18 cellular contexts compared by ENCODE assay signal in genomic region chr20:50508171-50508761, GRCh38. TPM values are rescaled to one million over a fixed set of nuclear protein-coding genes. Genes with fewer than 3 reads are reported as not detected.
DNase-seq lines count a peak whose midpoint lies in the region; ATAC-seq, FAIRE-seq and TF ChIP-seq lines count a peak whose summit lies in the region.
"Had no signal": no experiment of that assay in that cellular context is flagged by ENCODE, and none has a peak within 500 bp of the region (broad histone marks: within the 10 kb centered on the region; RNA-seq: fewer than 3 reads in every experiment).

No MANE protein-coding gene starts in this region.

- TF ChIP-seq EP300 in K562 (IDR thresholded peaks at IDR 0.05; ENCODE audit: low read length), result no peak

- no peak overlapping the region for H3K4me2 ChIP-seq in K562 (ENCODE audit: insufficient read depth, low read length)
- H3K4me2 ChIP-seq: PC-9 had no signal

- no TSS peak for BruUV-seq in K562 (replicated peaks; lab: Mats Ljungman, UMichigan)

- no peaks in the 10 kb centered on the region for H3K36me3 ChIP-seq in CD4-positive, CD25-positive, alpha-beta regulatory T cell (ENCODE audit: control insufficient read depth, insufficient read depth, low read length)
- H3K36me3 ChIP-seq in K562 (ENCODE audit: control insufficient read depth, insufficient read depth, low read length) (no peaks in the 10 kb centered on the region), adrenal gland (replicated peaks in 1 of 2) (no peaks in the 10 kb centered on the region), left ventricle myocardium inferior (no peaks in the 10 kb centered on the region), kidney (ENCODE audit: control insufficient read depth in 1 of 2, insufficient read depth in 2 of 2, low read length in 2 of 2) (no peaks in the 10 kb centered on the region)
- H3K36me3 ChIP-seq: ascending aorta, transverse colon had no signal

- intact Hi-C loops in K562 (cut with micrococcal nuclease), result no loop called here
- intact Hi-C loops in adrenal gland (cut with DNase I), result no loop called here
- intact Hi-C loops in left ventricle myocardium inferior (cut with micrococcal nuclease), result loop anchor here (10.0 kb wide), 1 partner anchor 67 kb away; no protein-coding TSS in a partner anchor
- intact Hi-C loops in kidney (cut with DNase I), result no loop called here

- FAIRE-seq in K562 (lab: Jason Lieb, UNC) (no peak), kidney (lab: Jason Lieb, UNC) (no peak)

- H3K9me1 ChIP-seq in K562 (ENCODE audit: control insufficient read depth, insufficient read depth, low read length), result no peaks in the 10 kb centered on the region

- no peak overlapping the region for H2AFZ ChIP-seq in K562 (ENCODE audit: low read depth, low read length)
- H2AFZ ChIP-seq: PC-9 had no signal

- 80% methylated on average over 9 of the region's 9 CpGs for WGBS in K562 (ENCODE audit: insufficient coverage, low coverage, missing lambda C conversion rate)
- WGBS in adrenal gland, 4 donors, result 84 to 88% (median 85%) methylated on average over 9 of the region's 9 CpGs

- CTCF ChIA-PET in K562 (lab: Yijun Ruan, JAX; ENCODE audit: low intra/inter-chr PET ratio), result no interaction called here

- peaks cover 10% of the 10 kb centered on the region for H4K20me1 ChIP-seq in K562 (replicated peaks; ENCODE audit: control insufficient read depth, insufficient read depth, low read length)

- peak overlapping the region in 3 of 4 donors; percentile 61 to 68 (median 67) for H3K4me3 Mint-ChIP-seq in CD4-positive, CD25-positive, alpha-beta regulatory T cell
- H3K4me3 Mint-ChIP-seq in HFFc6 (no peak overlapping the region), nephron (peak overlapping the region; percentile 40 to 73 (median 68))

- TF ChIP-seq POLR2A in K562 (conservative IDR thresholded peaks at IDR 0.05) (no peak), adrenal gland (IDR thresholded peaks at IDR 0.05) (no peak)

- POLR2A ChIA-PET in K562 (lab: Yijun Ruan, JAX), result no interaction called here

- no peak for ATAC-seq in CD4-positive, CD25-positive, alpha-beta regulatory T cell (ENCODE audit: low read depth in 2 of 2)
- ATAC-seq in K562, result no peak

- no peak overlapping the region for H3K27ac ChIP-seq in CD4-positive, CD25-positive, alpha-beta regulatory T cell (ENCODE audit: insufficient read depth, low read length, poor library complexity, severe bottlenecking)
- H3K27ac ChIP-seq in K562 (ENCODE audit: extremely low read depth, low read depth, low read length) (no peak overlapping the region), adrenal gland (no peak overlapping the region), left ventricle myocardium inferior (replicated peaks) (no peak overlapping the region), kidney (ENCODE audit: low read depth in 2 of 2, low read length in 2 of 2) (no peak overlapping the region)
- H3K27ac ChIP-seq: ascending aorta, PC-9, transverse colon had no signal

- peaks cover 14 to 31% (median 20%) of the 10 kb centered on the region in 4 donors for H3K4me1 Mint-ChIP-seq in CD4-positive, CD25-positive, alpha-beta regulatory T cell
- H3K4me1 Mint-ChIP-seq in HFFc6 (ENCODE audit: low read depth), result peaks cover 51% of the 10 kb centered on the region
- peaks cover 41% of the 10 kb centered on the region for H3K4me1 Mint-ChIP-seq in nephron

- H3K9me3 Mint-ChIP-seq in CD4-positive, CD25-positive, alpha-beta regulatory T cell, result no peaks in the 10 kb centered on the region
- H3K9me3 Mint-ChIP-seq in HFFc6 (no peaks in the 10 kb centered on the region), nephron (no peaks in the 10 kb centered on the region)

- H3K4me3 ChIP-seq in CD4-positive, CD25-positive, alpha-beta regulatory T cell (ENCODE audit: low read depth, low read length), result no peak overlapping the region
- H3K4me3 ChIP-seq in K562 (no peak overlapping the region), adrenal gland (no peak overlapping the region), left ventricle myocardium inferior (no peak overlapping the region), kidney (ENCODE audit: low read length in 2 of 2) (no peak overlapping the region)
- H3K4me3 ChIP-seq: ascending aorta, PC-9, transverse colon had no signal

- H3K9ac ChIP-seq in K562 (ENCODE audit: insufficient read depth in 1 of 2, low read depth in 2 of 2, low read length in 2 of 2) (no peak overlapping the region; a peak in 1 of 4 replicates), kidney (ENCODE audit: low read length in 2 of 2) (no peak overlapping the region)

- H3K36me3 Mint-ChIP-seq in CD4-positive, CD25-positive, alpha-beta regulatory T cell, result peaks cover 5% of the 10 kb centered on the region
- no peaks in the 10 kb centered on the region for H3K36me3 Mint-ChIP-seq in HFFc6 (ENCODE audit: low read depth)
- H3K36me3 Mint-ChIP-seq in nephron (ENCODE audit: low read depth), result no peaks in the 10 kb centered on the region

- no peak for DNase-seq in CD4-positive, CD25-positive, alpha-beta regulatory T cell
- no peak for DNase-seq in HFFc6
- no peak for DNase-seq in K562 (ENCODE audit: extremely low read depth in 1 of 4, low spot score in 3 of 4)
- no peak for DNase-seq in adrenal gland
- DNase-seq in stimulated activated CD4-positive, alpha-beta T cell treated with anti-CD3 and anti-CD28 coated beads, Interleukin-2, amount 100 ng/mL, for 48 hours, result no peak
- no peak for DNase-seq in left ventricle myocardium inferior
- DNase-seq in kidney, result no peak
- DNase-seq: activated CD4-positive, alpha-beta T cell treated with anti-CD3 and anti-CD28 coated beads for 1 hour; CD4-positive, alpha-beta memory T cell; GDM1; Karpas-422; NCI-H1694; NCI-H524; PC-9; stimulated activated CD4-positive, alpha-beta T cell treated with anti-CD3 and anti-CD28 coated beads, Interleukin-4, amount 100 ng/mL, for 1 hour; transverse colon had no signal

- no peak for TF ChIP-seq CTCF in HFFc6 (IDR thresholded peaks at IDR 0.05)
- no peak for TF ChIP-seq CTCF in K562 (IDR thresholded peaks at IDR 0.05 in 2 of 3, conservative IDR thresholded peaks at IDR 0.05 in 1 of 3; ENCODE audit: insufficient read depth in 2 of 3, low read depth in 1 of 3, low read length in 3 of 3)
- TF ChIP-seq CTCF in nephron (IDR thresholded peaks at IDR 0.05; ENCODE audit: unreplicated experiment in 3 of 3), result no peak
- no peak for TF ChIP-seq CTCF in adrenal gland (IDR thresholded peaks at IDR 0.05)
- TF ChIP-seq CTCF in left ventricle myocardium inferior (IDR thresholded peaks at IDR 0.05; ENCODE audit: borderline replicate concordance), result no peak
- TF ChIP-seq CTCF in kidney (IDR thresholded peaks at IDR 0.05; ENCODE audit: borderline replicate concordance, extremely low read depth, insufficient read depth), result no peak

- peaks cover 32% of the 10 kb centered on the region for H3K4me1 ChIP-seq in CD4-positive, CD25-positive, alpha-beta regulatory T cell (ENCODE audit: control insufficient read depth, insufficient read depth, low read length, poor library complexity, severe bottlenecking)
- H3K4me1 ChIP-seq in K562 (replicated peaks in 1 of 2; ENCODE audit: control insufficient read depth in 2 of 2, insufficient read depth in 2 of 2, low read length in 2 of 2), result peaks cover 18 to 24% of the 10 kb centered on the region in 2 experiments; a peak in 4 of 5 replicates
- peaks cover 28 to 41% of the 10 kb centered on the region in 2 donors for H3K4me1 ChIP-seq in adrenal gland (replicated peaks in 1 of 2)
- H3K4me1 ChIP-seq in left ventricle myocardium inferior, result peaks cover 50% of the 10 kb centered on the region
- H3K4me1 ChIP-seq in kidney (ENCODE audit: control insufficient read depth in 1 of 2, insufficient read depth in 1 of 2, low read depth in 1 of 2, low read length in 2 of 2), result peaks cover 13% of the 10 kb centered on the region in 2 donors

- no peaks in the 10 kb centered on the region for H3K9me3 ChIP-seq in CD4-positive, CD25-positive, alpha-beta regulatory T cell (ENCODE audit: control insufficient read depth in 2 of 2, low read length in 2 of 2)
- H3K9me3 ChIP-seq in K562 (replicated peaks; ENCODE audit: control insufficient read depth, insufficient read depth, low read depth, low read length) (no peaks in the 10 kb centered on the region; the same call in 1 of the 2 replicates), adrenal gland (replicated peaks in 1 of 3) (no peaks in the 10 kb centered on the region), left ventricle myocardium inferior (replicated peaks) (no peaks in the 10 kb centered on the region), kidney (ENCODE audit: control insufficient read depth in 1 of 2, low read length in 2 of 2) (no peaks in the 10 kb centered on the region)
- H3K9me3 ChIP-seq: ascending aorta, transverse colon had no signal

- H3K27me3 Mint-ChIP-seq in CD4-positive, CD25-positive, alpha-beta regulatory T cell, result no peaks in the 10 kb centered on the region
- H3K27me3 Mint-ChIP-seq in HFFc6 (ENCODE audit: insufficient read depth) (no peaks in the 10 kb centered on the region; the same call in none of the 2 replicates), nephron (ENCODE audit: low read depth) (no peaks in the 10 kb centered on the region)
- H3K27me3 Mint-ChIP-seq: CD4-positive, alpha-beta memory T cell had no signal

- H3K27me3 ChIP-seq in CD4-positive, CD25-positive, alpha-beta regulatory T cell (ENCODE audit: control insufficient read depth, insufficient read depth, low read length), result no peaks in the 10 kb centered on the region
- H3K27me3 ChIP-seq in K562 (ENCODE audit: control insufficient read depth in 2 of 2, insufficient read depth in 2 of 2, low read length in 2 of 2) (no peaks in the 10 kb centered on the region), adrenal gland (no peaks in the 10 kb centered on the region), left ventricle myocardium inferior (ENCODE audit: low read depth) (no peaks in the 10 kb centered on the region)
- H3K27me3 ChIP-seq: ascending aorta, transverse colon had no signal

- peak overlapping the region in 1 of 3 donors; percentile 44 for H3K27ac Mint-ChIP-seq in CD4-positive, CD25-positive, alpha-beta regulatory T cell
- H3K27ac Mint-ChIP-seq in HFFc6 (peak overlapping the region; percentile 66; the same call in 1 of the 2 replicates), nephron (peak overlapping the region in 2 of 3 experiments; percentile 4 to 43)

- no peak for TF ChIP-seq RAD21 in K562 (CRISPR knock-in tag; conservative IDR thresholded peaks at IDR 0.05 in 1 of 2, IDR thresholded peaks at IDR 0.05 in 1 of 2)

- in situ Hi-C loops in K562 (cut with MboI), result no loop called here

- H3K79me2 ChIP-seq in K562 (ENCODE audit: control insufficient read depth, insufficient read depth, low read length), result peaks cover 34% of the 10 kb centered on the region

RNA-seq across cellular contexts. Expression of gene PTPN1, which starts 1.9 kb away (rescaled TPM):
- 76.3 TPM for total RNA-seq in CD4-positive, CD25-positive, alpha-beta regulatory T cell
- 10 to 100 TPM; 27.1 to 34.3 (median 30.3) TPM for polyA plus RNA-seq in CD4-positive, CD25-positive, alpha-beta regulatory T cell
- 10 to 100 TPM; 37.8 to 46.5 (median 45.2) TPM for total RNA-seq in HFFc6 (2021; fragmentation: NEBNext Ultra II Directional; extraction: Animal tissue kit (Norgen Biotek cat#: 25700))
- 39.8 and 48.2 TPM in 2 replicates for total RNA-seq in K562 (2011; cell fraction: chromatin; rRNA removed; ENCODE audit: low replicate concordance)
- 25.1 and 26.7 TPM in 2 replicates for total RNA-seq in K562 (2011; cell fraction: nucleolus; rRNA removed)
- total RNA-seq in K562 (2011; cell fraction: nucleoplasm; rRNA removed), result 44.3 and 59.5 TPM in 2 replicates
- total RNA-seq in K562 (2014; rRNA removed), result 56.4 and 69.8 TPM in 2 replicates
- 44.5 and 49.4 TPM in 2 replicates for total RNA-seq in K562 (2014; rRNA removed; fragmentation: Illumina TruSeq; extraction: Trizol)
- total RNA-seq in K562 (2015; rRNA removed; fragmentation: Illumina TruSeq; extraction: Trizol), result 58.5 and 58.9 TPM in 2 replicates
- total RNA-seq in K562 (2021), result 71.9 and 80.4 TPM in 2 replicates
- 31.5 and 53.1 TPM in 2 replicates for polyA plus RNA-seq in K562 (2011; rRNA removed)
- 38.3 and 62.4 TPM in 2 replicates for polyA plus RNA-seq in K562 (2011; cell fraction: cytosol; rRNA removed)
- 50.2 and 94.2 TPM in 2 replicates for polyA plus RNA-seq in K562 (2011; cell fraction: nucleus; rRNA removed)
- polyA plus RNA-seq in K562 (2012), result 56.3 and 67.9 TPM in 2 replicates
- 85.3 and 88.7 TPM in 2 replicates for polyA plus RNA-seq in K562 (2014; fragmentation: Illumina TruSeq; extraction: Trizol)
- polyA plus RNA-seq in K562 (2014; fragmentation: Nextera tagmentation; extraction: Ambion mirVana), result 10 to 100 TPM; 11.0 to 15.7 TPM
- polyA plus RNA-seq in K562 (2014; rRNA removed), result 52.5 and 54.0 TPM in 2 replicates
- polyA minus RNA-seq in K562 (2011; rRNA and poly(A)+ RNA removed), result 40.7 and 49.1 TPM in 2 replicates
- polyA minus RNA-seq in K562 (2011; cell fraction: cytosol; rRNA and poly(A)+ RNA removed), result 25.5 and 37.9 TPM in 2 replicates
- 13.3 and 26.4 TPM in 2 replicates for polyA minus RNA-seq in K562 (2011; cell fraction: nucleus; rRNA and poly(A)+ RNA removed)
- 10 to 100 TPM; 31.0 to 49.2 (median 36.3) TPM for total RNA-seq in adrenal gland
- 10 to 100 TPM; 17.0 to 49.0 (median 24.5) TPM for polyA plus RNA-seq in adrenal gland
- total RNA-seq in left ventricle myocardium inferior, result 25.7 TPM
- total RNA-seq in kidney, result 80.4 TPM
- 29.6 TPM for polyA plus RNA-seq in kidney (ENCODE audit: insufficient read depth, low read depth, low replicate concordance)
